In genomic region chr15:63362196-63362595, GRCh38 we compare ENCODE assay signal across 2 cellular contexts.
TF ChIP-seq lines count a peak whose summit lies in the region.

No MANE protein-coding gene starts in this region.

TF ChIP-seq in SK-N-SH treated with all-trans-retinoic acid at 6 μM for 48 hours, 23 proteins besides CTCF, POLR2A, EP300 and RAD21 (continued from another document):
- TF ChIP-seq, protein P1, sequence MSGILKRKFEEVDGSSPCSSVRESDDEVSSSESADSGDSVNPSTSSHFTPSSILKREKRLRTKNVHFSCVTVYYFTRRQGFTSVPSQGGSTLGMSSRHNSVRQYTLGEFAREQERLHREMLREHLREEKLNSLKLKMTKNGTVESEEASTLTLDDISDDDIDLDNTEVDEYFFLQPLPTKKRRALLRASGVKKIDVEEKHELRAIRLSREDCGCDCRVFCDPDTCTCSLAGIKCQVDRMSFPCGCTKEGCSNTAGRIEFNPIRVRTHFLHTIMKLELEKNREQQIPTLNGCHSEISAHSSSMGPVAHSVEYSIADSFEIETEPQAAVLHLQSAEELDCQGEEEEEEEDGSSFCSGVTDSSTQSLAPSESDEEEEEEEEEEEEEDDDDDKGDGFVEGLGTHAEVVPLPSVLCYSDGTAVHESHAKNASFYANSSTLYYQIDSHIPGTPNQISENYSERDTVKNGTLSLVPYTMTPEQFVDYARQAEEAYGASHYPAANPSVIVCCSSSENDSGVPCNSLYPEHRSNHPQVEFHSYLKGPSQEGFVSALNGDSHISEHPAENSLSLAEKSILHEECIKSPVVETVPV (CRISPR knock-in tag; IDR thresholded peaks at IDR 0.05) = no peak
- TF ChIP-seq CREB5 (CRISPR knock-in tag; IDR thresholded peaks at IDR 0.05; ENCODE audit: low read depth) (no peak), TOX (CRISPR knock-in tag; IDR thresholded peaks at IDR 0.05; ENCODE audit: borderline replicate concordance) (no peak), ZFP30 (CRISPR knock-in tag; IDR thresholded peaks at IDR 0.05) (no peak), ZC3H10 (CRISPR knock-in tag; IDR thresholded peaks at IDR 0.05) (no peak), RARB (CRISPR knock-in tag; IDR thresholded peaks at IDR 0.05) (no peak), ESRRG (CRISPR knock-in tag; IDR thresholded peaks at IDR 0.05) (no peak), ZNF565 (CRISPR knock-in tag; conservative IDR thresholded peaks at IDR 0.05; ENCODE audit: low read depth) (no peak), ISL1 (CRISPR knock-in tag; IDR thresholded peaks at IDR 0.05) (no peak), ZNF8 (CRISPR knock-in tag; IDR thresholded peaks at IDR 0.05) (no peak), ZFP3 (CRISPR knock-in tag; IDR thresholded peaks at IDR 0.05) (no peak), ZNF70 (CRISPR knock-in tag; IDR thresholded peaks at IDR 0.05) (no peak), ARNTL (CRISPR knock-in tag; IDR thresholded peaks at IDR 0.05; ENCODE audit: borderline replicate concordance, low read depth) (no peak), SNAI2 (CRISPR knock-in tag; IDR thresholded peaks at IDR 0.05) (no peak), TSHZ2 (CRISPR knock-in tag; IDR thresholded peaks at IDR 0.05) (no peak)
- TF ChIP-seq, protein P2, sequence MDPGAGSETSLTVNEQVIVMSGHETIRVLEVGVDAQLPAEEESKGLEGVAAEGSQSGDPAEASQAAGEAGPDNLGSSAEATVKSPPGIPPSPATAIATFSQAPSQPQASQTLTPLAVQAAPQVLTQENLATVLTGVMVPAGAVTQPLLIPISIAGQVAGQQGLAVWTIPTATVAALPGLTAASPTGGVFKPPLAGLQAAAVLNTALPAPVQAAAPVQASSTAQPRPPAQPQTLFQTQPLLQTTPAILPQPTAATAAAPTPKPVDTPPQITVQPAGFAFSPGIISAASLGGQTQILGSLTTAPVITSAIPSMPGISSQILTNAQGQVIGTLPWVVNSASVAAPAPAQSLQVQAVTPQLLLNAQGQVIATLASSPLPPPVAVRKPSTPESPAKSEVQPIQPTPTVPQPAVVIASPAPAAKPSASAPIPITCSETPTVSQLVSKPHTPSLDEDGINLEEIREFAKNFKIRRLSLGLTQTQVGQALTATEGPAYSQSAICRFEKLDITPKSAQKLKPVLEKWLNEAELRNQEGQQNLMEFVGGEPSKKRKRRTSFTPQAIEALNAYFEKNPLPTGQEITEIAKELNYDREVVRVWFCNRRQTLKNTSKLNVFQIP (CRISPR knock-in tag; IDR thresholded peaks at IDR 0.05; ENCODE audit: borderline replicate concordance, low read depth) = no peak
- TF ChIP-seq, protein P3, sequence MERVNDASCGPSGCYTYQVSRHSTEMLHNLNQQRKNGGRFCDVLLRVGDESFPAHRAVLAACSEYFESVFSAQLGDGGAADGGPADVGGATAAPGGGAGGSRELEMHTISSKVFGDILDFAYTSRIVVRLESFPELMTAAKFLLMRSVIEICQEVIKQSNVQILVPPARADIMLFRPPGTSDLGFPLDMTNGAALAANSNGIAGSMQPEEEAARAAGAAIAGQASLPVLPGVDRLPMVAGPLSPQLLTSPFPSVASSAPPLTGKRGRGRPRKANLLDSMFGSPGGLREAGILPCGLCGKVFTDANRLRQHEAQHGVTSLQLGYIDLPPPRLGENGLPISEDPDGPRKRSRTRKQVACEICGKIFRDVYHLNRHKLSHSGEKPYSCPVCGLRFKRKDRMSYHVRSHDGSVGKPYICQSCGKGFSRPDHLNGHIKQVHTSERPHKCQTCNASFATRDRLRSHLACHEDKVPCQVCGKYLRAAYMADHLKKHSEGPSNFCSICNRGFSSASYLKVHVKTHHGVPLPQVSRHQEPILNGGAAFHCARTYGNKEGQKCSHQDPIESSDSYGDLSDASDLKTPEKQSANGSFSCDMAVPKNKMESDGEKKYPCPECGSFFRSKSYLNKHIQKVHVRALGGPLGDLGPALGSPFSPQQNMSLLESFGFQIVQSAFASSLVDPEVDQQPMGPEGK (CRISPR knock-in tag; IDR thresholded peaks at IDR 0.05; ENCODE audit: borderline replicate concordance) = no peak

TF ChIP-seq in K562, 482 proteins besides CTCF, POLR2A, EP300 and RAD21 (continued from another document and continues in another):
- TF ChIP-seq DLX4 (CRISPR knock-in tag; IDR thresholded peaks at IDR 0.05) = no peak
- 0 out of 2 replicates have a peak, but pooled peaks have one; percentile 22 for TF ChIP-seq ZNF239 (CRISPR knock-in tag; IDR thresholded peaks at IDR 0.05)
- no peak for TF ChIP-seq ZKSCAN1 (IDR thresholded peaks at IDR 0.05; ENCODE audit: low read depth, low read length)
- TF ChIP-seq, protein P4, sequence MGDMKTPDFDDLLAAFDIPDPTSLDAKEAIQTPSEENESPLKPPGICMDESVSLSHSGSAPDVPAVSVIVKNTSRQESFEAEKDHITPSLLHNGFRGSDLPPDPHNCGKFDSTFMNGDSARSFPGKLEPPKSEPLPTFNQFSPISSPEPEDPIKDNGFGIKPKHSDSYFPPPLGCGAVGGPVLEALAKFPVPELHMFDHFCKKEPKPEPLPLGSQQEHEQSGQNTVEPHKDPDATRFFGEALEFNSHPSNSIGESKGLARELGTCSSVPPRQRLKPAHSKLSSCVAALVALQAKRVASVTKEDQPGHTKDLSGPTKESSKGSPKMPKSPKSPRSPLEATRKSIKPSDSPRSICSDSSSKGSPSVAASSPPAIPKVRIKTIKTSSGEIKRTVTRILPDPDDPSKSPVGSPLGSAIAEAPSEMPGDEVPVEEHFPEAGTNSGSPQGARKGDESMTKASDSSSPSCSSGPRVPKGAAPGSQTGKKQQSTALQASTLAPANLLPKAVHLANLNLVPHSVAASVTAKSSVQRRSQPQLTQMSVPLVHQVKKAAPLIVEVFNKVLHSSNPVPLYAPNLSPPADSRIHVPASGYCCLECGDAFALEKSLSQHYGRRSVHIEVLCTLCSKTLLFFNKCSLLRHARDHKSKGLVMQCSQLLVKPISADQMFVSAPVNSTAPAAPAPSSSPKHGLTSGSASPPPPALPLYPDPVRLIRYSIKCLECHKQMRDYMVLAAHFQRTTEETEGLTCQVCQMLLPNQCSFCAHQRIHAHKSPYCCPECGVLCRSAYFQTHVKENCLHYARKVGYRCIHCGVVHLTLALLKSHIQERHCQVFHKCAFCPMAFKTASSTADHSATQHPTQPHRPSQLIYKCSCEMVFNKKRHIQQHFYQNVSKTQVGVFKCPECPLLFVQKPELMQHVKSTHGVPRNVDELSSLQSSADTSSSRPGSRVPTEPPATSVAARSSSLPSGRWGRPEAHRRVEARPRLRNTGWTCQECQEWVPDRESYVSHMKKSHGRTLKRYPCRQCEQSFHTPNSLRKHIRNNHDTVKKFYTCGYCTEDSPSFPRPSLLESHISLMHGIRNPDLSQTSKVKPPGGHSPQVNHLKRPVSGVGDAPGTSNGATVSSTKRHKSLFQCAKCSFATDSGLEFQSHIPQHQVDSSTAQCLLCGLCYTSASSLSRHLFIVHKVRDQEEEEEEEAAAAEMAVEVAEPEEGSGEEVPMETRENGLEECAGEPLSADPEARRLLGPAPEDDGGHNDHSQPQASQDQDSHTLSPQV (IDR thresholded peaks at IDR 0.05) = peak; percentile 49
- TF ChIP-seq ZNF609 (CRISPR knock-in tag; IDR thresholded peaks at IDR 0.05; ENCODE audit: borderline replicate concordance) = no peak
- TF ChIP-seq KLF1 (tag; IDR thresholded peaks at IDR 0.05) = no peak
- no peak for TF ChIP-seq HNRNPUL1 (IDR thresholded peaks at IDR 0.05; ENCODE audit: low read length)
- no peak for TF ChIP-seq DNMT1 (IDR thresholded peaks at IDR 0.05)
- no peak for TF ChIP-seq FOXP4 (CRISPR knock-in tag; IDR thresholded peaks at IDR 0.05; ENCODE audit: borderline replicate concordance)
- TF ChIP-seq ZBTB2 (IDR thresholded peaks at IDR 0.05) = no peak
- no peak for TF ChIP-seq CREBBP (IDR thresholded peaks at IDR 0.05; ENCODE audit: low read depth, low read length)
- no peak for TF ChIP-seq ZNF146 (CRISPR knock-in tag; IDR thresholded peaks at IDR 0.05; ENCODE audit: unreplicated experiment)
- TF ChIP-seq MEIS2 (IDR thresholded peaks at IDR 0.05; ENCODE audit: partially characterized antibody) = peak; percentile 18
